In genomic region chr12:13386269-13387039, GRCh38 we compare ENCODE assay signal across 24 cellular contexts.
A peak's percentile ranks its signal among the peaks of the same experiment; 100 is the strongest.
DNase-seq lines count a peak whose midpoint lies in the region; TF ChIP-seq lines count a peak whose summit lies in the region.
"Had no signal": no experiment of that assay in that cellular context is flagged by ENCODE, and none has a peak within 500 bp of the region (broad histone marks: within the 10 kb centered on the region; RNA-seq: fewer than 3 reads in every experiment).

No MANE protein-coding gene starts in this region.

- DNase-seq in Calu3 (no peak), NCI-H69 (lab: John Stamatoyannopoulos, UW) (peak; percentile 54), epithelial cell of prostate (ENCODE audit: low read depth, low spot score) (no peak), esophagus muscularis mucosa (ENCODE audit: extremely low spot score) (no peak), HEK293T (ENCODE audit: extremely low spot score) (no peak)
- no peak for DNase-seq in activated CD4-positive, alpha-beta T cell treated with anti-CD3 and anti-CD28 coated beads, Interleukin-2, amount 50 U/mL, for 4 hours
- no peak for DNase-seq in stimulated activated CD4-positive, alpha-beta T cell treated with anti-CD3 and anti-CD28 coated beads, Interleukin-12 subunit alpha, Interleukin-12 subunit beta, amount 100 ng/mL, for 4 hours
- DNase-seq: ACHN; activated CD4-positive, alpha-beta T cell treated with anti-CD3 and anti-CD28 coated beads, Interleukin-2, amount 50 U/mL, for 1 hour; activated naive CD4-positive, alpha-beta T cell treated with anti-CD3 and anti-CD28 coated beads, Interleukin-2, amount 10 ng/mL, durations not matched to agents 7 days and 5 days; mesendoderm; MM.1S; natural killer cell; NCI-H1436; NCI-H526 treated with DMSO at 0.1 percent for 48 hours; ovary; stimulated activated CD4-positive, alpha-beta T cell treated with anti-CD3 and anti-CD28 coated beads, Interleukin-4, amount 100 ng/mL, for 4 hours; stimulated activated naive CD4-positive, alpha-beta T cell; testis; WERI-Rb-1 had no signal

- H3K27ac ChIP-seq in epithelial cell of prostate, result peak overlapping the region; percentile 81
- H3K27ac ChIP-seq in neural cell (ENCODE audit: low read length), result peak overlapping the region; percentile 77
- no peak overlapping the region for H3K27ac ChIP-seq in esophagus muscularis mucosa (replicated peaks in 1 of 4)
- H3K27ac ChIP-seq: ovary, testis, WERI-Rb-1 had no signal

- peaks cover 4% of the 10 kb centered on the region for H3K36me3 Mint-ChIP-seq in Calu3 (ENCODE audit: insufficient read depth, unreplicated experiment)
- H3K36me3 Mint-ChIP-seq: activated naive CD4-positive, alpha-beta T cell treated with anti-CD3 and anti-CD28 coated beads, Interleukin-2, amount 10 ng/mL, durations not matched to agents 7 days and 5 days; CD14-positive monocyte; natural killer cell had no signal

- H3K27ac Mint-ChIP-seq in Calu3 (ENCODE audit: unreplicated experiment), result peak overlapping the region; percentile 88
- H3K27ac Mint-ChIP-seq: activated naive CD4-positive, alpha-beta T cell treated with anti-CD3 and anti-CD28 coated beads, Interleukin-2, amount 10 ng/mL, durations not matched to agents 7 days and 5 days; activated T-helper 1 cell treated with anti-CD3 and anti-CD28 coated beads, Interleukin-12 subunit alpha, Interleukin-12 subunit beta, Interleukin-2, Interleukin-4 antibody, amounts not matched to agents 30 ng/mL and 10 ng/mL and 1 ng/mL, durations not matched to agents 14 hours and 24 hours and 36 hours; dendritic cell treated with granulocyte-macrophage colony-stimulating factor and Interleukin-4, amounts not matched to agents 40 ng/mL and 50 ng/mL, for 4 days; natural killer cell had no signal

- intact Hi-C loops in Calu3 (cut with micrococcal nuclease; ENCODE audit: unreplicated experiment), result no loop called here
- intact Hi-C loops in esophagus muscularis mucosa (cut with DNase I), result no loop called here

- POLR2A ChIA-PET in HEK293T (lab: Yijun Ruan, JAX), result no interaction called here

- TF ChIP-seq CTCF in Calu3 (IDR thresholded peaks at IDR 0.05; ENCODE audit: unreplicated experiment), result no peak
- TF ChIP-seq CTCF in neural cell (IDR thresholded peaks at IDR 0.05; ENCODE audit: poor library complexity, severe bottlenecking), result no peak
- TF ChIP-seq CTCF in esophagus muscularis mucosa (IDR thresholded peaks at IDR 0.05), result no peak

- no peak for TF ChIP-seq RAD21 in neural cell (conservative IDR thresholded peaks at IDR 0.05)

- peak overlapping the region; percentile 26 for H3K9ac ChIP-seq in neural cell (ENCODE audit: low read length)

- H3K4me1 Mint-ChIP-seq in Calu3 (ENCODE audit: low read depth, unreplicated experiment), result peaks cover 76% of the 10 kb centered on the region
- H3K4me1 Mint-ChIP-seq: activated naive CD4-positive, alpha-beta T cell treated with anti-CD3 and anti-CD28 coated beads, Interleukin-2, amount 10 ng/mL, durations not matched to agents 7 days and 5 days; CD14-positive monocyte; natural killer cell had no signal

- no peaks in the 10 kb centered on the region for H3K79me2 ChIP-seq in neural cell (replicated peaks; ENCODE audit: insufficient read depth, low read length)

- H2AFZ ChIP-seq in neural cell (ENCODE audit: low read depth, low read length), result no peak overlapping the region

- TSS peak; percentile 89 for BruUV-seq in Calu3 (replicated peaks; lab: Mats Ljungman, UMichigan)

- no peaks in the 10 kb centered on the region for H3K27me3 Mint-ChIP-seq in Calu3 (ENCODE audit: unreplicated experiment)
- H3K27me3 Mint-ChIP-seq: dendritic cell treated with granulocyte-macrophage colony-stimulating factor and Interleukin-4, amounts not matched to agents 40 ng/mL and 50 ng/mL, for 4 days had no signal

- peak overlapping the region; percentile 39 for H3K4me3 Mint-ChIP-seq in Calu3 (ENCODE audit: low read depth, unreplicated experiment)
- H3K4me3 Mint-ChIP-seq: activated naive CD4-positive, alpha-beta T cell treated with anti-CD3 and anti-CD28 coated beads, Interleukin-2, amount 10 ng/mL, durations not matched to agents 7 days and 5 days; activated T-helper 1 cell treated with anti-CD3 and anti-CD28 coated beads, Interleukin-12 subunit alpha, Interleukin-12 subunit beta, Interleukin-2, Interleukin-4 antibody, amounts not matched to agents 30 ng/mL and 10 ng/mL and 1 ng/mL, durations not matched to agents 14 hours and 24 hours and 36 hours; CD14-positive monocyte; dendritic cell treated with granulocyte-macrophage colony-stimulating factor and Interleukin-4, amounts not matched to agents 40 ng/mL and 50 ng/mL, for 4 days; natural killer cell had no signal

- 75% methylated on average over 4 of the region's 4 CpGs for WGBS in esophagus muscularis mucosa

- H3K36me3 ChIP-seq in neural cell (ENCODE audit: insufficient read depth, low read length), result no peaks in the 10 kb centered on the region
- H3K36me3 ChIP-seq in esophagus muscularis mucosa, result no peaks in the 10 kb centered on the region
- H3K36me3 ChIP-seq: ovary, WERI-Rb-1 had no signal

- TF ChIP-seq EP300 in neural cell (conservative IDR thresholded peaks at IDR 0.05; ENCODE audit: poor library complexity, severe bottlenecking), result peak; percentile 65
- no peak for TF ChIP-seq EP300 in esophagus muscularis mucosa (IDR thresholded peaks at IDR 0.05)

- H3K27me3 ChIP-seq in neural cell (ENCODE audit: insufficient read depth, low read depth, low read length), result no peaks in the 10 kb centered on the region
- no peaks in the 10 kb centered on the region for H3K27me3 ChIP-seq in esophagus muscularis mucosa
- H3K27me3 ChIP-seq: ovary, testis had no signal

- H3K9me2 ChIP-seq in neural cell (ENCODE audit: insufficient read depth, low read length), result no peaks in the 10 kb centered on the region

- peaks cover 4% of the 10 kb centered on the region for H3K9me3 Mint-ChIP-seq in Calu3 (ENCODE audit: low read depth, unreplicated experiment)
- H3K9me3 Mint-ChIP-seq: dendritic cell treated with granulocyte-macrophage colony-stimulating factor and Interleukin-4, amounts not matched to agents 40 ng/mL and 50 ng/mL, for 4 days; natural killer cell had no signal

- CTCF ChIA-PET in Calu3 (lab: Charles Lee) (interaction anchor here (0.6 to 1.1 kb wide), 6 partner anchors 9 to 1828 kb away, joined by 3 to 5 read pairs (median 4); no protein-coding TSS in a partner anchor), HEK293T (lab: Yijun Ruan, JAX) (no interaction called here)

- no peaks in the 10 kb centered on the region for H3F3A ChIP-seq in neural cell (ENCODE audit: insufficient read depth, low read length, poor library complexity, severe bottlenecking)

- H3K9me3 ChIP-seq in neural cell (ENCODE audit: low read length) (no peaks in the 10 kb centered on the region), esophagus muscularis mucosa (no peaks in the 10 kb centered on the region)
- H3K9me3 ChIP-seq: ovary, testis had no signal

- H3K4me2 ChIP-seq in neural cell (ENCODE audit: low read length), result no peak overlapping the region

- peaks cover 12 to 19% (median 16%) of the 10 kb centered on the region in 4 donors for H3K4me1 ChIP-seq in esophagus muscularis mucosa
- H3K4me1 ChIP-seq: testis had no signal

- H3K4me3 ChIP-seq in neural cell (ENCODE audit: low read length), result peak overlapping the region; percentile 10
- H3K4me3 ChIP-seq in esophagus muscularis mucosa, result no peak overlapping the region
- H3K4me3 ChIP-seq: ovary, testis had no signal

- no peaks in the 10 kb centered on the region for H4K20me1 ChIP-seq in neural cell (ENCODE audit: insufficient read depth)

- TF ChIP-seq POLR2A in esophagus muscularis mucosa (IDR thresholded peaks at IDR 0.05; ENCODE audit: low read depth), result no peak

TF ChIP-seq in neural cell, 6 proteins besides CTCF, POLR2A, EP300 and RAD21 (continues in another document):
- TF ChIP-seq POLR2AphosphoS5 (IDR thresholded peaks at IDR 0.05), result peak; percentile 24
- TF ChIP-seq EZH2 (IDR thresholded peaks at IDR 0.05; ENCODE audit: borderline replicate concordance, insufficient read depth, low read length, poor library complexity, severe bottlenecking), result no peak

TF ChIP-seq in HEK293T, 16 proteins besides CTCF, POLR2A, EP300 and RAD21:
- TF ChIP-seq HDGF (IDR thresholded peaks at IDR 0.05; ENCODE audit: borderline replicate concordance) (no peak), FOXK2 (IDR thresholded peaks at IDR 0.05) (no peak), LEF1 (IDR thresholded peaks at IDR 0.05; ENCODE audit: borderline replicate concordance) (no peak), FOXM1 (IDR thresholded peaks at IDR 0.05; ENCODE audit: borderline replicate concordance) (no peak), TARDBP (IDR thresholded peaks at IDR 0.05) (no peak), SP1 (IDR thresholded peaks at IDR 0.05) (no peak), CTBP1 (IDR thresholded peaks at IDR 0.05; ENCODE audit: borderline replicate concordance) (no peak), ARNT (IDR thresholded peaks at IDR 0.05) (no peak), SUZ12 (IDR thresholded peaks at IDR 0.05) (no peak), BHLHE40 (IDR thresholded peaks at IDR 0.05; ENCODE audit: borderline replicate concordance) (no peak), FOXA1 (IDR thresholded peaks at IDR 0.05) (no peak), ELF4 (IDR thresholded peaks at IDR 0.05) (no peak), ZNF384 (IDR thresholded peaks at IDR 0.05) (no peak), L3MBTL2 (conservative IDR thresholded peaks at IDR 0.05) (no peak), NFRKB (IDR thresholded peaks at IDR 0.05) (no peak)
- TF ChIP-seq, protein P1, sequence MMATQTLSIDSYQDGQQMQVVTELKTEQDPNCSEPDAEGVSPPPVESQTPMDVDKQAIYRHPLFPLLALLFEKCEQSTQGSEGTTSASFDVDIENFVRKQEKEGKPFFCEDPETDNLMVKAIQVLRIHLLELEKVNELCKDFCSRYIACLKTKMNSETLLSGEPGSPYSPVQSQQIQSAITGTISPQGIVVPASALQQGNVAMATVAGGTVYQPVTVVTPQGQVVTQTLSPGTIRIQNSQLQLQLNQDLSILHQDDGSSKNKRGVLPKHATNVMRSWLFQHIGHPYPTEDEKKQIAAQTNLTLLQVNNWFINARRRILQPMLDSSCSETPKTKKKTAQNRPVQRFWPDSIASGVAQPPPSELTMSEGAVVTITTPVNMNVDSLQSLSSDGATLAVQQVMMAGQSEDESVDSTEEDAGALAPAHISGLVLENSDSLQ (IDR thresholded peaks at IDR 0.05), result no peak

Comparison
In these comparisons a context has a peak if more than half of its experiments do, and no peak if none do; other contexts are left out.
1. H3K27ac ChIP-seq: peak in epithelial cell of prostate (single experiment) and neural cell (single experiment); none in esophagus muscularis mucosa (0 of 4).